1 cellular context compared by ENCODE assay signal in genomic region chr21:36028127-36029069, GRCh38.
A peak's percentile ranks its signal among the peaks of the same experiment; 100 is the strongest.
TF ChIP-seq lines count a peak whose summit lies in the region.

No MANE protein-coding gene starts in this region.

TF ChIP-seq in HepG2, 621 proteins besides CTCF, POLR2A, EP300 and RAD21 (continued from another document):
- TF ChIP-seq, protein P1, sequence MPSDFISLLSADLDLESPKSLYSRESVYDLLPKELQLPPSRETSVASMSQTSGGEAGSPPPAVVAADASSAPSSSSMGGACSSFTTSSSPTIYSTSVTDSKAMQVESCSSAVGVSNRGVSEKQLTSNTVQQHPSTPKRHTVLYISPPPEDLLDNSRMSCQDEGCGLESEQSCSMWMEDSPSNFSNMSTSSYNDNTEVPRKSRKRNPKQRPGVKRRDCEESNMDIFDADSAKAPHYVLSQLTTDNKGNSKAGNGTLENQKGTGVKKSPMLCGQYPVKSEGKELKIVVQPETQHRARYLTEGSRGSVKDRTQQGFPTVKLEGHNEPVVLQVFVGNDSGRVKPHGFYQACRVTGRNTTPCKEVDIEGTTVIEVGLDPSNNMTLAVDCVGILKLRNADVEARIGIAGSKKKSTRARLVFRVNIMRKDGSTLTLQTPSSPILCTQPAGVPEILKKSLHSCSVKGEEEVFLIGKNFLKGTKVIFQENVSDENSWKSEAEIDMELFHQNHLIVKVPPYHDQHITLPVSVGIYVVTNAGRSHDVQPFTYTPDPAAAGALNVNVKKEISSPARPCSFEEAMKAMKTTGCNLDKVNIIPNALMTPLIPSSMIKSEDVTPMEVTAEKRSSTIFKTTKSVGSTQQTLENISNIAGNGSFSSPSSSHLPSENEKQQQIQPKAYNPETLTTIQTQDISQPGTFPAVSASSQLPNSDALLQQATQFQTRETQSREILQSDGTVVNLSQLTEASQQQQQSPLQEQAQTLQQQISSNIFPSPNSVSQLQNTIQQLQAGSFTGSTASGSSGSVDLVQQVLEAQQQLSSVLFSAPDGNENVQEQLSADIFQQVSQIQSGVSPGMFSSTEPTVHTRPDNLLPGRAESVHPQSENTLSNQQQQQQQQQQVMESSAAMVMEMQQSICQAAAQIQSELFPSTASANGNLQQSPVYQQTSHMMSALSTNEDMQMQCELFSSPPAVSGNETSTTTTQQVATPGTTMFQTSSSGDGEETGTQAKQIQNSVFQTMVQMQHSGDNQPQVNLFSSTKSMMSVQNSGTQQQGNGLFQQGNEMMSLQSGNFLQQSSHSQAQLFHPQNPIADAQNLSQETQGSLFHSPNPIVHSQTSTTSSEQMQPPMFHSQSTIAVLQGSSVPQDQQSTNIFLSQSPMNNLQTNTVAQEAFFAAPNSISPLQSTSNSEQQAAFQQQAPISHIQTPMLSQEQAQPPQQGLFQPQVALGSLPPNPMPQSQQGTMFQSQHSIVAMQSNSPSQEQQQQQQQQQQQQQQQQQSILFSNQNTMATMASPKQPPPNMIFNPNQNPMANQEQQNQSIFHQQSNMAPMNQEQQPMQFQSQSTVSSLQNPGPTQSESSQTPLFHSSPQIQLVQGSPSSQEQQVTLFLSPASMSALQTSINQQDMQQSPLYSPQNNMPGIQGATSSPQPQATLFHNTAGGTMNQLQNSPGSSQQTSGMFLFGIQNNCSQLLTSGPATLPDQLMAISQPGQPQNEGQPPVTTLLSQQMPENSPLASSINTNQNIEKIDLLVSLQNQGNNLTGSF (CRISPR knock-in tag; IDR thresholded peaks at IDR 0.05), result no peak
- TF ChIP-seq POLR2AphosphoS5 (IDR thresholded peaks at IDR 0.05; ENCODE audit: low read depth, low read length), result no peak
- TF ChIP-seq RBM39 (IDR thresholded peaks at IDR 0.05; ENCODE audit: low read depth, low read length, poor library complexity, severe bottlenecking), result no peak
- TF ChIP-seq ZNF788 (CRISPR knock-in tag; IDR thresholded peaks at IDR 0.05; ENCODE audit: borderline replicate concordance), result no peak
- no peak for TF ChIP-seq ZNF891 (CRISPR knock-in tag; IDR thresholded peaks at IDR 0.05)
- TF ChIP-seq E2F2 (CRISPR knock-in tag; IDR thresholded peaks at IDR 0.05; ENCODE audit: borderline replicate concordance), result no peak
- TF ChIP-seq PATZ1 (CRISPR knock-in tag; IDR thresholded peaks at IDR 0.05), result 0 out of 2 replicates have a peak, but pooled peaks have one; percentile 20
- TF ChIP-seq ZNF24 (IDR thresholded peaks at IDR 0.05), result no peak
- TF ChIP-seq SALL1 (CRISPR knock-in tag; IDR thresholded peaks at IDR 0.05), result peak; percentile 57; the same call in 1 of the 2 replicates
- TF ChIP-seq ZNF709 (CRISPR knock-in tag; IDR thresholded peaks at IDR 0.05), result 0 out of 2 replicates have a peak, but pooled peaks have one; percentile 15
- TF ChIP-seq ZBTB2 (CRISPR knock-in tag; IDR thresholded peaks at IDR 0.05; ENCODE audit: low read depth), result no peak
- no peak for TF ChIP-seq ZNF710 (CRISPR knock-in tag; IDR thresholded peaks at IDR 0.05; ENCODE audit: borderline replicate concordance)
- no peak for TF ChIP-seq ADNP (CRISPR knock-in tag; IDR thresholded peaks at IDR 0.05)
- peak; percentile 50; the same call in 1 of the 2 replicates for TF ChIP-seq THRA (CRISPR knock-in tag; IDR thresholded peaks at IDR 0.05; ENCODE audit: borderline replicate concordance)
- 0 out of 2 replicates have a peak, but pooled peaks have one; percentile 28 for TF ChIP-seq GATAD2A (CRISPR knock-in tag; IDR thresholded peaks at IDR 0.05)
- TF ChIP-seq ZNF274 (CRISPR knock-in tag; IDR thresholded peaks at IDR 0.05), result no peak
- no peak for TF ChIP-seq ZNF235 (CRISPR knock-in tag; IDR thresholded peaks at IDR 0.05; ENCODE audit: borderline replicate concordance)
- peak; percentile 28; the same call in 1 of the 2 replicates for TF ChIP-seq KAT8 (CRISPR knock-in tag; IDR thresholded peaks at IDR 0.05)
TF ChIP-seq in HepG2: peak in this region for 17.
